In the genomic region with DNA sequence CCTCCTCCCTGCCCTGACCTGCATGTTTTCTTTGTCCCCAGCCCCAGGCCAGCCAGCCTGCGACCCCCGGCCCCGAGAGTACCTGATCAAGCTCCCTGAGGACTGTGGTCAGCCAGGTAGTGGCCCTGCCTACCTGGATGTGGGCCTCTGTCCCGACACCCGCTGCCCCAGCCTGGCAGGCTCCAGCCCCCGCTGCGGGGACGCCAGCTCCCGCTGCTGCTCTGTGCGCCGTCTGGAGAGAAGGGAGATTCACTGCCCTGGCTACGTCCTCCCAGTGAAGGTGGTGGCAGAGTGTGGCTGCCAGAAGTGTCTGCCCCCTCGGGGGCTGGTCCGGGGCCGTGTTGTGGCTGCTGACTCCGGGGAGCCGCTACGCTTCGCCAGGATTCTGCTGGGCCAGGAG, we compare ENCODE assay signal across 15 cellular contexts. TPM values are rescaled to one million over a fixed set of nuclear protein-coding genes. Genes with fewer than 3 reads are reported as not detected.
DNase-seq lines count a peak whose midpoint lies in the region; ATAC-seq and TF ChIP-seq lines count a peak whose summit lies in the region.
"Had no signal": no experiment of that assay in that cellular context is flagged by ENCODE, and none has a peak within 500 bp of the region (broad histone marks: within the 10 kb centered on the region; RNA-seq: fewer than 3 reads in every experiment).

No MANE protein-coding gene starts in this region.

- H4K5ac ChIP-seq in mesendoderm (ENCODE audit: low read length), result no peak overlapping the region

- H3K18ac ChIP-seq in neuronal stem cell (ENCODE audit: low read length) (no peak overlapping the region), mesendoderm (ENCODE audit: low read length) (no peak overlapping the region)

- no peak overlapping the region for H3K27ac ChIP-seq in RWPE2 (ENCODE audit: poor library complexity, severe bottlenecking)
- H3K27ac ChIP-seq in neuronal stem cell (replicated peaks; ENCODE audit: low read length), result no peak overlapping the region
- no peak overlapping the region for H3K27ac ChIP-seq in mesendoderm (ENCODE audit: low read depth, low read length)
- H3K27ac ChIP-seq in hepatocyte, result no peak overlapping the region
- H3K27ac ChIP-seq: C4-2B, GM23248 had no signal

- H3K9me3 Mint-ChIP-seq in CD14-positive monocyte, result peaks cover 6 to 32% (median 12%) of the 10 kb centered on the region in 7 donors
- H3K9me3 Mint-ChIP-seq: CD4-positive, alpha-beta memory T cell had no signal

- peaks cover 4% of the 10 kb centered on the region for H3K27me3 ChIP-seq in RWPE2 (ENCODE audit: insufficient read depth, poor library complexity, severe bottlenecking)
- H3K27me3 ChIP-seq in neuronal stem cell (ENCODE audit: control insufficient read depth in 3 of 3, insufficient read depth in 3 of 3, low read depth in 1 of 3, low read length in 3 of 3), result peaks cover 0 to 22% (median 0%) of the 10 kb centered on the region in 3 experiments
- peaks cover 2% of the 10 kb centered on the region for H3K27me3 ChIP-seq in mesendoderm (ENCODE audit: insufficient read depth, low read length, poor library complexity)
- no peaks in the 10 kb centered on the region for H3K27me3 ChIP-seq in hepatocyte
- H3K27me3 ChIP-seq: BE2C had no signal

- no peaks in the 10 kb centered on the region for H3K9me2 ChIP-seq in hepatocyte (replicated peaks; ENCODE audit: insufficient read depth)

- TF ChIP-seq CTCF in CD14-positive monocyte (IDR thresholded peaks at IDR 0.05) (no peak), RWPE2 (IDR thresholded peaks at IDR 0.05; ENCODE audit: poor library complexity, severe bottlenecking) (no peak), hepatocyte (IDR thresholded peaks at IDR 0.05; ENCODE audit: poor library complexity) (no peak)

- H3K4me1 ChIP-seq in RWPE2 (ENCODE audit: insufficient read depth, poor library complexity, severe bottlenecking) (no peaks in the 10 kb centered on the region), neuronal stem cell (ENCODE audit: control insufficient read depth in 2 of 2, insufficient read depth in 1 of 2, low read depth in 1 of 2, low read length in 2 of 2) (peaks cover 0 to under 1% of the 10 kb centered on the region in 2 donors), mesendoderm (ENCODE audit: control insufficient read depth, low read depth, low read length) (peaks cover 2% of the 10 kb centered on the region), hepatocyte (ENCODE audit: insufficient read depth) (peaks cover 4% of the 10 kb centered on the region)
- H3K4me1 ChIP-seq: BE2C, HAP-1 had no signal

- peak overlapping the region; percentile 8 for H3K14ac ChIP-seq in neuronal stem cell (ENCODE audit: low read length)

- H2BK120ac ChIP-seq in neuronal stem cell (ENCODE audit: low read depth, low read length) (no peak overlapping the region), mesendoderm (ENCODE audit: low read depth, low read length) (no peak overlapping the region)

- no peak overlapping the region for H3K4me3 Mint-ChIP-seq in CD14-positive monocyte
- H3K4me3 Mint-ChIP-seq: CD4-positive, alpha-beta memory T cell had no signal

- intact Hi-C loops in CD14-positive monocyte (cut with micrococcal nuclease), result no loop called here

- H3K4me1 Mint-ChIP-seq in CD14-positive monocyte, result peaks cover 25% of the 10 kb centered on the region

- no peaks in the 10 kb centered on the region for H3K79me2 ChIP-seq in mesendoderm (ENCODE audit: control insufficient read depth, insufficient read depth, low read length)
- no peaks in the 10 kb centered on the region for H3K79me2 ChIP-seq in hepatocyte

- no peak overlapping the region for H3K56ac ChIP-seq in mesendoderm (ENCODE audit: low read length)

- H3K4me2 ChIP-seq in neuronal stem cell (ENCODE audit: insufficient read depth, low read length, poor library complexity, severe bottlenecking), result no peak overlapping the region
- H3K4me2 ChIP-seq in mesendoderm (ENCODE audit: low read length), result no peak overlapping the region
- H3K4me2 ChIP-seq in hepatocyte, result no peak overlapping the region

- H3K36me3 ChIP-seq in RWPE2 (ENCODE audit: low read depth) (no peaks in the 10 kb centered on the region), neuronal stem cell (replicated peaks in 1 of 2; ENCODE audit: control insufficient read depth in 2 of 2, insufficient read depth in 2 of 2, low read length in 2 of 2) (no peaks in the 10 kb centered on the region), mesendoderm (ENCODE audit: control insufficient read depth, insufficient read depth, low read length) (no peaks in the 10 kb centered on the region), hepatocyte (replicated peaks; ENCODE audit: insufficient read depth, low read depth) (no peaks in the 10 kb centered on the region)
- H3K36me3 ChIP-seq: BE2C, HAP-1 had no signal

- no peaks in the 10 kb centered on the region for H4K20me1 ChIP-seq in hepatocyte (ENCODE audit: insufficient read depth, poor library complexity, severe bottlenecking)

- no peak overlapping the region for H4K91ac ChIP-seq in neuronal stem cell (ENCODE audit: low read depth, low read length, poor library complexity)

- H2BK5ac ChIP-seq in neuronal stem cell (ENCODE audit: low read length) (no peak overlapping the region), mesendoderm (ENCODE audit: low read length) (no peak overlapping the region)

- peak overlapping the region; percentile 58 for H2BK15ac ChIP-seq in neuronal stem cell (ENCODE audit: low read length)
- no peak overlapping the region for H2BK15ac ChIP-seq in mesendoderm (replicated peaks; ENCODE audit: low read depth)

- H3K27me3 Mint-ChIP-seq in CD14-positive monocyte (ENCODE audit: low read depth in 3 of 3), result peaks cover 21 to 34% (median 27%) of the 10 kb centered on the region in 3 donors
- H3K27me3 Mint-ChIP-seq: CD4-positive, alpha-beta memory T cell had no signal

- H3K23ac ChIP-seq in neuronal stem cell (ENCODE audit: low read depth, low read length, poor library complexity) (no peak overlapping the region), mesendoderm (ENCODE audit: low read length) (no peak overlapping the region)

- H3K4me3 ChIP-seq in RWPE2 (ENCODE audit: severe bottlenecking) (no peak overlapping the region), neuronal stem cell (ENCODE audit: low read length in 2 of 2) (no peak overlapping the region), mesendoderm (ENCODE audit: low read length) (no peak overlapping the region), hepatocyte (no peak overlapping the region)
- H3K4me3 ChIP-seq: GM23248, HAP-1 had no signal

- H2AFZ ChIP-seq in neuronal stem cell (ENCODE audit: low read length), result no peak overlapping the region
- H2AFZ ChIP-seq in hepatocyte, result no peak overlapping the region
- H2AFZ ChIP-seq: GM23248 had no signal

- H2BK12ac ChIP-seq in neuronal stem cell (ENCODE audit: low read length), result no peak overlapping the region

- H3K9ac ChIP-seq in neuronal stem cell (ENCODE audit: low read depth, low read length, poor library complexity) (no peak overlapping the region), mesendoderm (ENCODE audit: low read length) (no peak overlapping the region)
- H3K9ac ChIP-seq: GM23248 had no signal

- H3K79me1 ChIP-seq in neuronal stem cell (ENCODE audit: low read depth, low read length) (no peaks in the 10 kb centered on the region), mesendoderm (ENCODE audit: low read length) (no peaks in the 10 kb centered on the region)

- no peaks in the 10 kb centered on the region for H3K36me3 Mint-ChIP-seq in CD14-positive monocyte
- H3K36me3 Mint-ChIP-seq: CD4-positive, alpha-beta memory T cell had no signal

- H3K9me3 ChIP-seq in RWPE2 (ENCODE audit: severe bottlenecking), result no peaks in the 10 kb centered on the region
- H3K9me3 ChIP-seq in neuronal stem cell (replicated peaks in 1 of 2; ENCODE audit: control insufficient read depth in 2 of 2, insufficient read depth in 1 of 2, low read depth in 1 of 2, low read length in 2 of 2), result peaks cover 0 to 1% of the 10 kb centered on the region in 2 donors
- H3K9me3 ChIP-seq in hepatocyte (ENCODE audit: low read depth), result no peaks in the 10 kb centered on the region
- H3K9me3 ChIP-seq: HAP-1 had no signal

- peak overlapping the region; percentile 53 for H3K4ac ChIP-seq in neuronal stem cell (ENCODE audit: low read length)
- no peak overlapping the region for H3K4ac ChIP-seq in mesendoderm (ENCODE audit: low read depth, low read length)

- peak overlapping the region; percentile 81 for H2AK5ac ChIP-seq in neuronal stem cell (ENCODE audit: low read depth, low read length)
- no peak overlapping the region for H2AK5ac ChIP-seq in mesendoderm (ENCODE audit: low read length)

- H3K27ac Mint-ChIP-seq in CD14-positive monocyte, result peak overlapping the region in 4 of 7 donors; percentile 15 to 80 (median 42)
- H3K27ac Mint-ChIP-seq: CD4-positive, alpha-beta memory T cell had no signal

- no peak for ATAC-seq in RWPE2 (ENCODE audit: low read depth)
- no peak for ATAC-seq in HG03159 (IDR thresholded peaks at IDR 0.05; ENCODE audit: unreplicated experiment)

- DNase-seq in CD14-positive monocyte (ENCODE audit: low spot score) (no peak), RWPE2 (ENCODE audit: low spot score) (peak; percentile 64), neuronal stem cell (ENCODE audit: low spot score) (no peak), mesendoderm (no peak), hepatocyte (ENCODE audit: low spot score) (no peak)
- DNase-seq: BE2C, DMS153, DMS79, GDM1, GM23248 had no signal

- H4K8ac ChIP-seq in neuronal stem cell (ENCODE audit: low read depth, low read length), result peak overlapping the region; percentile 17
- H4K8ac ChIP-seq in mesendoderm (ENCODE audit: low read depth, low read length), result no peak overlapping the region

- WGBS in neuronal stem cell (ENCODE audit: extremely low coverage in 2 of 2, insufficient read length in 2 of 2, insufficient replicate concordance in 1 of 2), 2 donors, result no CpG with 5 or more reads among the region's 19 CpGs
- WGBS in mesendoderm (ENCODE audit: extremely low coverage, insufficient coverage, low lambda C conversion rate), result no CpG with 5 or more reads among the region's 19 CpGs
- 92% methylated on average over 19 of the region's 19 CpGs for WGBS in hepatocyte (ENCODE audit: low lambda C conversion rate, missing lambda C conversion rate)

RNA-seq across cellular contexts. Expression of gene CILP2, which starts 5.6 kb away (rescaled TPM):
- polyA plus RNA-seq in CD14-positive monocyte (not detected), hepatocyte (16.5 and 22.5 TPM in 2 replicates)
- 2.0 TPM for polyA plus RNA-seq in neuronal stem cell (2013, experiment 1 of 2)
- 2.1 TPM for polyA plus RNA-seq in neuronal stem cell (2013, experiment 2 of 2)
- polyA plus RNA-seq in mesendoderm (2013, experiment 1 of 2), result 1.5 TPM
- polyA plus RNA-seq in mesendoderm (2013, experiment 2 of 2), result 1.6 TPM
- total RNA-seq in hepatocyte, result 5.4 and 5.7 TPM in 2 replicates
- total RNA-seq: HT1080 had no signal
- polyA plus RNA-seq: CD4-positive, alpha-beta memory T cell had no signal

RNA-seq across cellular contexts. Expression of gene YJEFN3, which starts 14.9 kb away (rescaled TPM):
- polyA plus RNA-seq in CD14-positive monocyte (not detected), hepatocyte (12.5 and 14.0 TPM in 2 replicates)
- polyA plus RNA-seq in neuronal stem cell (2013, experiment 1 of 2), result 10.9 TPM
- polyA plus RNA-seq in neuronal stem cell (2013, experiment 2 of 2), result 9.9 TPM
- polyA plus RNA-seq in mesendoderm (2013, experiment 1 of 2), result 2.9 TPM
- polyA plus RNA-seq in mesendoderm (2013, experiment 2 of 2), result 2.8 TPM
- 0.72 and 3.0 TPM in 2 replicates for total RNA-seq in hepatocyte
- total RNA-seq: GM23248 had no signal

RNA-seq across cellular contexts. Expression of gene NDUFA13, which starts 27.6 kb away (rescaled TPM):
- polyA plus RNA-seq in CD14-positive monocyte (100 to 1,000 TPM; 361 to 433 TPM), hepatocyte (598 and 615 TPM in 2 replicates)
- polyA plus RNA-seq in neuronal stem cell (2013, experiment 1 of 2), result 218 TPM
- polyA plus RNA-seq in neuronal stem cell (2013, experiment 2 of 2), result 213 TPM
- 203 TPM for polyA plus RNA-seq in mesendoderm (2013, experiment 1 of 2)
- 202 TPM for polyA plus RNA-seq in mesendoderm (2013, experiment 2 of 2)
- 46.3 and 80.4 TPM in 2 replicates for total RNA-seq in hepatocyte

RNA-seq across cellular contexts. Expression of gene TSSK6, which starts 28.3 kb away (rescaled TPM):
- polyA plus RNA-seq in CD14-positive monocyte (under 1 TPM in 1 of 2 donors, not detected in 1; 0.27 TPM), hepatocyte (1.3 TPM in 1 of 2 replicates, not detected in the other)
- polyA plus RNA-seq in neuronal stem cell (2013, experiment 1 of 2), result 2.3 TPM
- polyA plus RNA-seq in neuronal stem cell (2013, experiment 2 of 2), result 2.2 TPM
- 0.77 TPM for polyA plus RNA-seq in mesendoderm (2013, experiment 1 of 2)
- polyA plus RNA-seq in mesendoderm (2013, experiment 2 of 2), result 0.67 TPM
- total RNA-seq in hepatocyte, result 0.87 and 1.1 TPM in 2 replicates

Comparison
In these comparisons a context has a peak if more than half of its experiments do, and no peak if none do; other contexts are left out.
1. RNA of gene CILP2, which starts 5.6 kb away (polyA plus RNA-seq): 16.5 to 22.5 TPM in hepatocyte; not detected in CD14-positive monocyte; every median in the first group is over 10 times any median in the second.
2. RNA of gene YJEFN3, which starts 14.9 kb away (polyA plus RNA-seq): 12.5 to 14.0 TPM in hepatocyte; not detected in CD14-positive monocyte; every median in the first group is over 10 times any median in the second.